25 cellular contexts compared by ENCODE assay signal in the genomic region with DNA sequence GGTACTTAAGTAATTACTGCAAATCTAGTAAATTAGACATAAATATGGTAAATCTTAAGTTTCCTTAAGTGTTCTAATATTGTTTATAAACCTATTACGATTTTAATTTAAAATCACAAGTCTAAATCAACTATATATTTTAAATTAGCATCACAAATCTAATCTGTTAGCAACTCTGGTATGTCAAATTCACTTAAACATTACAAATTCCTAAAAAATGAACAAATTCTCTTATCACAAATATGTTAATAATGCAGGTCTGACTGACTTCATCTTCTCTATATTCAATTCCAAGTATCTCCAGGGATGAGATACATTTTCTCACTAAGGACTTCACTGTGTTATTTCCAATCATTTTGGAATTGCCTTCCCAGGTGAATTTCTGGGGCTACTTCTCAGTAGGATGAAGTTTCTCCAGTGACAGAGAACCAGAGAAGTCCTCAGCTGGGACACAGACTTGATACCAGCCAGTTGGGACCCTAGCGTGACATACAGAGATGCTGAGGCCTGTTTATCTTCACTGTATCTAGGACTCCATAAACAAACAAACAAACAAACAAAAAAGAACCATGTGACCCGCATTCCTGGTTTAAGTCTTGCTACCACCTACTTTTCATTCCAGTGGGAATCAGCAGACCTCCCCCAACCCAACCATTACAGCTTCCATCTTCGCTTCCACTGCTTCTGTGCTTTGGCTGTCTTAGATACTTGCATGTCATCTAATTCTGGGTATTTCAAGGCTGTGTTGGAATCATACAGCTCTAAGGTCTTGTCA.
"Had no signal": no experiment of that assay in that cellular context is flagged by ENCODE, and none has a peak within 500 bp of the region (broad histone marks: within the 10 kb centered on the region; RNA-seq: fewer than 3 reads in every experiment).

No MANE protein-coding gene starts in this region.

- ATAC-seq: activated CD8-positive, alpha-beta memory T cell treated with anti-CD3 and anti-CD28 coated beads, Interleukin-2, amount 10 ng/mL, durations not matched to agents 7 days and 5 days; heart right ventricle; left lobe of liver; lower lobe of right lung; naive thymus-derived CD8-positive, alpha-beta T cell had no signal

- H3K27me3 Mint-ChIP-seq: activated B cell treated with CpG ODN at 0.5 μM for 24 hours; activated CD4-positive, alpha-beta memory T cell treated with anti-CD3 and anti-CD28 coated beads, Interleukin-2, amount 10 ng/mL, durations not matched to agents 7 days and 5 days; activated CD8-positive, alpha-beta memory T cell treated with anti-CD3 and anti-CD28 coated beads, Interleukin-2, amount 10 ng/mL, durations not matched to agents 7 days and 5 days; activated naive CD4-positive, alpha-beta T cell treated with anti-CD3 and anti-CD28 coated beads, Interleukin-2, amount 50 U/mL, for 24 hours; naive thymus-derived CD8-positive, alpha-beta T cell had no signal

- H3K27me3 ChIP-seq: ascending aorta, heart right ventricle, ovary, spleen, upper lobe of left lung had no signal

- H3K27ac ChIP-seq: ascending aorta, coronary artery, heart right ventricle, lower lobe of right lung, ovary, prostate gland, spleen, upper lobe of left lung had no signal

- H3K4me3 ChIP-seq: ascending aorta, coronary artery, heart right ventricle, lower lobe of right lung, ovary, prostate gland, spleen, upper lobe of left lung had no signal

- H3K27ac Mint-ChIP-seq: activated B cell treated with CpG ODN at 0.5 μM for 24 hours; activated CD4-positive, alpha-beta memory T cell treated with anti-CD3 and anti-CD28 coated beads, Interleukin-2, amount 10 ng/mL, durations not matched to agents 7 days and 5 days; activated CD8-positive, alpha-beta memory T cell treated with anti-CD3 and anti-CD28 coated beads, Interleukin-2, amount 10 ng/mL, durations not matched to agents 7 days and 5 days; activated naive CD4-positive, alpha-beta T cell treated with anti-CD3 and anti-CD28 coated beads, Interleukin-2, amount 50 U/mL, for 24 hours; activated T-helper 1 cell treated with anti-CD3 and anti-CD28 coated beads, Interleukin-12 subunit alpha, Interleukin-12 subunit beta, Interleukin-2, Interleukin-4 antibody, amounts not matched to agents 30 ng/mL and 10 ng/mL and 1 ng/mL, durations not matched to agents 14 hours and 24 hours and 36 hours; mesothelial cell of epicardium had no signal

- H3K36me3 ChIP-seq: lower lobe of right lung, ovary, prostate gland had no signal

- H3K9me3 Mint-ChIP-seq: activated B cell treated with CpG ODN at 0.5 μM for 24 hours; activated CD4-positive, alpha-beta memory T cell treated with anti-CD3 and anti-CD28 coated beads, Interleukin-2, amount 10 ng/mL, durations not matched to agents 7 days and 5 days; activated naive CD4-positive, alpha-beta T cell treated with anti-CD3 and anti-CD28 coated beads, Interleukin-2, amount 50 U/mL, for 24 hours; activated T-helper 1 cell treated with anti-CD3 and anti-CD28 coated beads, Interleukin-12 subunit alpha, Interleukin-12 subunit beta, Interleukin-2, Interleukin-4 antibody, amounts not matched to agents 30 ng/mL and 10 ng/mL and 1 ng/mL, durations not matched to agents 14 hours and 24 hours and 36 hours had no signal

- H3K36me3 Mint-ChIP-seq: activated CD8-positive, alpha-beta memory T cell treated with anti-CD3 and anti-CD28 coated beads, Interleukin-2, amount 10 ng/mL, durations not matched to agents 7 days and 5 days had no signal

- H3K4me3 Mint-ChIP-seq: activated B cell treated with CpG ODN at 0.5 μM for 24 hours; activated CD4-positive, alpha-beta memory T cell treated with anti-CD3 and anti-CD28 coated beads, Interleukin-2, amount 10 ng/mL, durations not matched to agents 7 days and 5 days; activated CD8-positive, alpha-beta memory T cell treated with anti-CD3 and anti-CD28 coated beads, Interleukin-2, amount 10 ng/mL, durations not matched to agents 7 days and 5 days; activated naive CD4-positive, alpha-beta T cell treated with anti-CD3 and anti-CD28 coated beads, Interleukin-2, amount 50 U/mL, for 24 hours; activated T-helper 1 cell treated with anti-CD3 and anti-CD28 coated beads, Interleukin-12 subunit alpha, Interleukin-12 subunit beta, Interleukin-2, Interleukin-4 antibody, amounts not matched to agents 30 ng/mL and 10 ng/mL and 1 ng/mL, durations not matched to agents 14 hours and 24 hours and 36 hours; mesothelial cell of epicardium; naive thymus-derived CD8-positive, alpha-beta T cell had no signal

- DNase-seq: activated B cell treated with CpG ODN at 0.5 μM for 24 hours; activated CD4-positive, alpha-beta memory T cell treated with anti-CD3 and anti-CD28 coated beads, Interleukin-2, amount 10 ng/mL, durations not matched to agents 7 days and 5 days; activated CD4-positive, alpha-beta T cell treated with anti-CD3 and anti-CD28 coated beads for 4 hours; activated CD8-positive, alpha-beta memory T cell treated with anti-CD3 and anti-CD28 coated beads, Interleukin-2, amount 10 ng/mL, durations not matched to agents 7 days and 5 days; activated gamma-delta T cell; activated T-cell treated with anti-CD3 and anti-CD28 coated beads for 4 hours; cerebellar nuclear complex; heart right ventricle; lower lobe of right lung; naive thymus-derived CD8-positive, alpha-beta T cell; ovary; spleen; stimulated activated CD4-positive, alpha-beta T cell treated with anti-CD3 and anti-CD28 coated beads, Interleukin-4, amount 100 ng/mL, for 24 hours; stimulated activated naive CD4-positive, alpha-beta T cell treated with Interleukin-2 at 50 U/mL for 16 hours; T-helper 1 cell; T-helper 9 cell; upper lobe of left lung had no signal

- H3K9me3 ChIP-seq: ascending aorta, lower lobe of right lung, ovary, prostate gland, upper lobe of left lung had no signal

- FAIRE-seq: bronchial epithelial cell had no signal

- H3K4me1 ChIP-seq: ascending aorta, heart right ventricle, lower lobe of right lung, prostate gland, spleen, upper lobe of left lung had no signal

- H3K4me1 Mint-ChIP-seq: mesothelial cell of epicardium had no signal
